Comparison of ENCODE assay signal across 15 cellular contexts in the genomic region with DNA sequence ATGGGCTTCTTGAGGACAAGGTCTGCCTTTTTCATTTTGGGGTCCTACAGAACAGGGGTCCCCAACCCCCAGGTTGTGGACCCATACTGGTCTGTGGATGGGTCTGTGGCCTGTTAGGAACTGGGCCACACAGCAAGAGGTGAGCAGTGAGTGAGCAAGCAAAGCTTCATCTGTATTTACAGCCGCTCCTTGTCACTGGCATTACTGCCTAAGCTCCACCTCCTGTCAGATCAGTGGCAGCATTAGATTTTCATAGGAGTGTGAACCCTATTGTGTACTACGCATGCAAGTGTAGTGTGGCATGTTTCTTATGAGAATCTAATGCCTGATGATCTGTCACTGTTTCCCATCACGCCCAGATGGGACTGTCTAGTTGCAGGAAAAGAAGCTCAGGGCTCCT. TPM values are rescaled to one million over a fixed set of nuclear protein-coding genes. Genes with fewer than 3 reads are reported as not detected.
DNase-seq lines count a peak whose midpoint lies in the region; ATAC-seq and TF ChIP-seq lines count a peak whose summit lies in the region.
"Had no signal": no experiment of that assay in that cellular context is flagged by ENCODE, and none has a peak within 500 bp of the region (broad histone marks: within the 10 kb centered on the region; RNA-seq: fewer than 3 reads in every experiment).

No MANE protein-coding gene starts in this region.

- no peaks in the 10 kb centered on the region for H3K27me3 ChIP-seq in left lung
- H3K27me3 ChIP-seq: cardiac muscle cell, ovary had no signal

- no peak overlapping the region for H3K4me3 Mint-ChIP-seq in stimulated activated naive CD8-positive, alpha-beta T cell treated with anti-CD3 and anti-CD28 coated beads, Interleukin-15, Interleukin-2, amounts not matched to agents 100 ng/mL and 50 ng/mL, for 24 hours
- no peak overlapping the region for H3K4me3 Mint-ChIP-seq in stimulated activated naive CD8-positive, alpha-beta T cell treated with anti-CD3 and anti-CD28 coated beads, Interleukin-15, amount 100 ng/mL, for 72 hours
- peak overlapping the region; percentile 63 for H3K4me3 Mint-ChIP-seq in activated T-helper 1 cell treated with anti-CD3 and anti-CD28 coated beads, Interleukin-12 subunit alpha, Interleukin-12 subunit beta, Interleukin-2, Interleukin-4 antibody, amounts not matched to agents 30 ng/mL and 10 ng/mL and 1 ng/mL, durations not matched to agents 14 hours and 24 hours and 36 hours
- H3K4me3 Mint-ChIP-seq in activated naive CD8-positive, alpha-beta T cell treated with anti-CD3 and anti-CD28 coated beads, Interleukin-2, amount 50 U/mL, for 24 hours = no peak overlapping the region
- H3K4me3 Mint-ChIP-seq: activated CD4-positive, alpha-beta T cell treated with anti-CD3 and anti-CD28 coated beads, Interleukin-2, amount 10 ng/mL, durations not matched to agents 7 days and 5 days; activated naive CD8-positive, alpha-beta T cell treated with anti-CD3 and anti-CD28 coated beads, Interleukin-2, amount 10 ng/mL, durations not matched to agents 7 days and 5 days had no signal

- H3K27me3 Mint-ChIP-seq in stimulated activated naive CD8-positive, alpha-beta T cell treated with anti-CD3 and anti-CD28 coated beads, Interleukin-15, Interleukin-2, amounts not matched to agents 100 ng/mL and 50 ng/mL, for 24 hours = no peaks in the 10 kb centered on the region
- no peaks in the 10 kb centered on the region for H3K27me3 Mint-ChIP-seq in stimulated activated naive CD8-positive, alpha-beta T cell treated with anti-CD3 and anti-CD28 coated beads, Interleukin-15, amount 100 ng/mL, for 72 hours
- H3K27me3 Mint-ChIP-seq in activated T-helper 1 cell treated with anti-CD3 and anti-CD28 coated beads, Interleukin-12 subunit alpha, Interleukin-12 subunit beta, Interleukin-2, Interleukin-4 antibody, amounts not matched to agents 30 ng/mL and 10 ng/mL and 1 ng/mL, durations not matched to agents 14 hours and 24 hours and 36 hours (ENCODE audit: insufficient read depth) = no peaks in the 10 kb centered on the region
- no peaks in the 10 kb centered on the region for H3K27me3 Mint-ChIP-seq in activated naive CD8-positive, alpha-beta T cell treated with anti-CD3 and anti-CD28 coated beads, Interleukin-2, amount 50 U/mL, for 24 hours
- H3K27me3 Mint-ChIP-seq: activated CD4-positive, alpha-beta T cell treated with anti-CD3 and anti-CD28 coated beads, Interleukin-2, amount 10 ng/mL, durations not matched to agents 7 days and 5 days; activated naive CD8-positive, alpha-beta T cell treated with anti-CD3 and anti-CD28 coated beads, Interleukin-2, amount 10 ng/mL, durations not matched to agents 7 days and 5 days had no signal

- peak overlapping the region; percentile 75 for H3K27ac Mint-ChIP-seq in stimulated activated naive CD8-positive, alpha-beta T cell treated with anti-CD3 and anti-CD28 coated beads, Interleukin-15, Interleukin-2, amounts not matched to agents 100 ng/mL and 50 ng/mL, for 24 hours
- peak overlapping the region in 1 of 2 donors; percentile 5 for H3K27ac Mint-ChIP-seq in stimulated activated naive CD8-positive, alpha-beta T cell treated with anti-CD3 and anti-CD28 coated beads, Interleukin-15, amount 100 ng/mL, for 72 hours
- H3K27ac Mint-ChIP-seq in activated T-helper 1 cell treated with anti-CD3 and anti-CD28 coated beads, Interleukin-12 subunit alpha, Interleukin-12 subunit beta, Interleukin-2, Interleukin-4 antibody, amounts not matched to agents 30 ng/mL and 10 ng/mL and 1 ng/mL, durations not matched to agents 14 hours and 24 hours and 36 hours = peak overlapping the region; percentile 86
- H3K27ac Mint-ChIP-seq in activated naive CD8-positive, alpha-beta T cell treated with anti-CD3 and anti-CD28 coated beads, Interleukin-2, amount 50 U/mL, for 24 hours = no peak overlapping the region
- H3K27ac Mint-ChIP-seq: activated naive CD8-positive, alpha-beta T cell treated with anti-CD3 and anti-CD28 coated beads, Interleukin-2, amount 10 ng/mL, durations not matched to agents 7 days and 5 days had no signal

- H3K36me3 ChIP-seq in left lung = peaks cover 0 to 25% of the 10 kb centered on the region in 2 donors
- H3K36me3 ChIP-seq: cardiac muscle cell, ovary had no signal

- peak overlapping the region; percentile 23 to 37 for H3K27ac ChIP-seq in left lung
- H3K27ac ChIP-seq: cardiac muscle cell had no signal

- peaks cover 4 to 61% of the 10 kb centered on the region in 2 donors for H3K4me1 ChIP-seq in left lung

- H3K9me3 Mint-ChIP-seq in stimulated activated naive CD8-positive, alpha-beta T cell treated with anti-CD3 and anti-CD28 coated beads, Interleukin-15, Interleukin-2, amounts not matched to agents 100 ng/mL and 50 ng/mL, for 24 hours = no peaks in the 10 kb centered on the region
- no peaks in the 10 kb centered on the region for H3K9me3 Mint-ChIP-seq in stimulated activated naive CD8-positive, alpha-beta T cell treated with anti-CD3 and anti-CD28 coated beads, Interleukin-15, amount 100 ng/mL, for 72 hours
- H3K9me3 Mint-ChIP-seq in activated T-helper 1 cell treated with anti-CD3 and anti-CD28 coated beads, Interleukin-12 subunit alpha, Interleukin-12 subunit beta, Interleukin-2, Interleukin-4 antibody, amounts not matched to agents 30 ng/mL and 10 ng/mL and 1 ng/mL, durations not matched to agents 14 hours and 24 hours and 36 hours = no peaks in the 10 kb centered on the region
- H3K9me3 Mint-ChIP-seq in activated naive CD8-positive, alpha-beta T cell treated with anti-CD3 and anti-CD28 coated beads, Interleukin-2, amount 50 U/mL, for 24 hours = no peaks in the 10 kb centered on the region
- H3K9me3 Mint-ChIP-seq: activated CD4-positive, alpha-beta T cell treated with anti-CD3 and anti-CD28 coated beads, Interleukin-2, amount 10 ng/mL, durations not matched to agents 7 days and 5 days; activated naive CD8-positive, alpha-beta T cell treated with anti-CD3 and anti-CD28 coated beads, Interleukin-2, amount 10 ng/mL, durations not matched to agents 7 days and 5 days had no signal

- no peak for TF ChIP-seq CTCF in left lung (IDR thresholded peaks at IDR 0.05)

- intact Hi-C loops in activated T-helper 1 cell treated with anti-CD3 and anti-CD28 coated beads, Interleukin-12 subunit alpha, Interleukin-12 subunit beta, Interleukin-2, Interleukin-4 antibody, amounts not matched to agents 30 ng/mL and 10 ng/mL and 1 ng/mL, durations not matched to agents 14 hours and 24 hours and 36 hours (cut with micrococcal nuclease) = loop anchor here (2.0 kb wide), 1 partner anchor 13 kb away; no protein-coding TSS in a partner anchor
- intact Hi-C loops in left lung (cut with DNase I) (no loop called here), Right ventricle myocardium inferior (cut with DNase I) (no loop called here)

- H3K4me1 Mint-ChIP-seq in stimulated activated naive CD8-positive, alpha-beta T cell treated with anti-CD3 and anti-CD28 coated beads, Interleukin-15, Interleukin-2, amounts not matched to agents 100 ng/mL and 50 ng/mL, for 24 hours (ENCODE audit: low read depth) = peaks cover 63% of the 10 kb centered on the region
- H3K4me1 Mint-ChIP-seq in stimulated activated naive CD8-positive, alpha-beta T cell treated with anti-CD3 and anti-CD28 coated beads, Interleukin-15, amount 100 ng/mL, for 72 hours = peaks cover 61% of the 10 kb centered on the region
- peaks cover 85% of the 10 kb centered on the region for H3K4me1 Mint-ChIP-seq in activated T-helper 1 cell treated with anti-CD3 and anti-CD28 coated beads, Interleukin-12 subunit alpha, Interleukin-12 subunit beta, Interleukin-2, Interleukin-4 antibody, amounts not matched to agents 30 ng/mL and 10 ng/mL and 1 ng/mL, durations not matched to agents 14 hours and 24 hours and 36 hours (ENCODE audit: low read depth)
- H3K4me1 Mint-ChIP-seq in activated naive CD8-positive, alpha-beta T cell treated with anti-CD3 and anti-CD28 coated beads, Interleukin-2, amount 50 U/mL, for 24 hours = peaks cover 54% of the 10 kb centered on the region

- no peak for ATAC-seq in stimulated activated naive CD8-positive, alpha-beta T cell treated with anti-CD3 and anti-CD28 coated beads, Interleukin-15, amount 100 ng/mL, for 72 hours
- ATAC-seq in left lung (no peak), Right ventricle myocardium inferior (no peak)
- ATAC-seq in activated naive CD8-positive, alpha-beta T cell treated with anti-CD3 and anti-CD28 coated beads, Interleukin-2, amount 50 U/mL, for 24 hours = no peak
- ATAC-seq: left lobe of liver had no signal

- no peak overlapping the region for H3K4me3 ChIP-seq in left lung
- H3K4me3 ChIP-seq: cardiac muscle cell, ovary had no signal

- DNase-seq in stimulated activated naive CD8-positive, alpha-beta T cell treated with anti-CD3 and anti-CD28 coated beads, Interleukin-15, amount 100 ng/mL, for 72 hours = no peak
- no peak for DNase-seq in activated T-helper 1 cell treated with anti-CD3 and anti-CD28 coated beads, Interleukin-12 subunit alpha, Interleukin-12 subunit beta, Interleukin-2, Interleukin-4 antibody, amounts not matched to agents 30 ng/mL and 10 ng/mL and 1 ng/mL, durations not matched to agents 14 hours and 24 hours and 36 hours (ENCODE audit: low spot score)
- DNase-seq in left lung (no peak), NOMO-1 treated with DMSO at 0.1 percent for 48 hours (lab: John Stamatoyannopoulos, UW; ENCODE audit: unreplicated experiment) (no peak), Right ventricle myocardium inferior (ENCODE audit: missing footprints) (no peak)
- no peak for DNase-seq in activated naive CD8-positive, alpha-beta T cell treated with anti-CD3 and anti-CD28 coated beads, Interleukin-2, amount 50 U/mL, for 24 hours
- DNase-seq: activated CD4-positive, alpha-beta T cell treated with anti-CD3 and anti-CD28 coated beads, Interleukin-2, amount 10 ng/mL, durations not matched to agents 7 days and 5 days; activated naive CD8-positive, alpha-beta T cell treated with anti-CD3 and anti-CD28 coated beads, Interleukin-2, amount 10 ng/mL, durations not matched to agents 7 days and 5 days; H7; IMR-90; ovary; stimulated activated CD4-positive, alpha-beta T cell treated with anti-CD3 and anti-CD28 coated beads, Interleukin-1b, Interleukin-23, amount 100 ng/mL, for 48 hours had no signal

- no peaks in the 10 kb centered on the region for H3K9me3 ChIP-seq in left lung
- H3K9me3 ChIP-seq: ovary had no signal

- peaks cover 34% of the 10 kb centered on the region for H3K36me3 Mint-ChIP-seq in stimulated activated naive CD8-positive, alpha-beta T cell treated with anti-CD3 and anti-CD28 coated beads, Interleukin-15, Interleukin-2, amounts not matched to agents 100 ng/mL and 50 ng/mL, for 24 hours (ENCODE audit: low read depth)
- H3K36me3 Mint-ChIP-seq in activated T-helper 1 cell treated with anti-CD3 and anti-CD28 coated beads, Interleukin-12 subunit alpha, Interleukin-12 subunit beta, Interleukin-2, Interleukin-4 antibody, amounts not matched to agents 30 ng/mL and 10 ng/mL and 1 ng/mL, durations not matched to agents 14 hours and 24 hours and 36 hours (ENCODE audit: low read depth) = peaks cover 61% of the 10 kb centered on the region
- H3K36me3 Mint-ChIP-seq in activated naive CD8-positive, alpha-beta T cell treated with anti-CD3 and anti-CD28 coated beads, Interleukin-2, amount 50 U/mL, for 24 hours (ENCODE audit: low read depth) = peaks cover 21% of the 10 kb centered on the region

RNA-seq across cellular contexts. Expression of a gene that starts 33.9 kb away (rescaled TPM):
- total RNA-seq in activated T-helper 1 cell treated with anti-CD3 and anti-CD28 coated beads, Interleukin-12 subunit alpha, Interleukin-12 subunit beta, Interleukin-2, Interleukin-4 antibody, amounts not matched to agents 30 ng/mL and 10 ng/mL and 1 ng/mL, durations not matched to agents 14 hours and 24 hours and 36 hours = 90.0 and 91.6 TPM in 2 replicates
- total RNA-seq in left lung (10 to 100 TPM; 39.0 to 45.0 TPM), Right ventricle myocardium inferior (7.1 TPM)
